ENCODE assay signal across 1 cellular context in the genomic region with DNA sequence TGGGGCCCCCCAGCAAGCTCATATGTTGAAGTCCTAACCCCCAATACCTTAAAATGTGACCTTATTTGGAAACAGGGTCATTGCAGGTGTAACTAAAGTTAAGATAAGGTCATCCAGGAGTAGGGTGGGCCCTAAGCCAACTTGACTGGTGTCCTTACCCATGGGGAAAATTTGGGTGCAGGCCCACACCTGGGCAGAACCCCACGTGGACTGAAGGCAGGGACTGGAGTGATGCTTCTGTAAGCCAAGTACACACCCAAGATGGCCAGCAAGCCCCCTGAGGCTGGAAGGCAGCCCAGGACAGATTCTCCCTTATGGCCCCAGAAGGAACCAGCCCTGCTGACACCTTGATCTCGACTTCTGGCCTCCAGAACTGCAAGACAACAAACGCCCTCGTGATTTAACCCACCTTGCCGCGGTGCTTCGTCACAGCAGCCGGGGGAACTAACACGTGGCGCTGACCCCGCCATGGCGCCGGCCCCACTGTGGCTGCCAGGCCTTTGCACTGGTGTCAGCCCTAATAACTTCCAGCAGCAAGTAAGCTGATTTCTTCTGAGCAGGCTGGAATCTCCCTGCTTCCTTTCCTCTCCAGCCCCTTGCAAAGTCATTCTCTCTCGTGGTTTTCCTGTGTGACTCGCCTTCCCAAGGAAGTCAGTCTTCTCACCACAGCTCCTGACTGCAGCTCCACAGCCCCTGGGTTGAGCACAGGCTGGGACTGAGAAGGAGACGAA.
TF ChIP-seq lines count a peak whose summit lies in the region.

No MANE protein-coding gene starts in this region.

TF ChIP-seq in IMR-90, 13 proteins besides CTCF, POLR2A, EP300 and RAD21:
- TF ChIP-seq NFE2L2 (IDR thresholded peaks at IDR 0.05; ENCODE audit: low read depth, low read length), result peak; percentile 17; the same call in 1 of the 2 replicates
- TF ChIP-seq CEBPB (IDR thresholded peaks at IDR 0.05; ENCODE audit: low read depth, low read length), result no peak
TF ChIP-seq in IMR-90: peak in this region for 1.
